ENCODE assay signal across 26 cellular contexts in the genomic region with DNA sequence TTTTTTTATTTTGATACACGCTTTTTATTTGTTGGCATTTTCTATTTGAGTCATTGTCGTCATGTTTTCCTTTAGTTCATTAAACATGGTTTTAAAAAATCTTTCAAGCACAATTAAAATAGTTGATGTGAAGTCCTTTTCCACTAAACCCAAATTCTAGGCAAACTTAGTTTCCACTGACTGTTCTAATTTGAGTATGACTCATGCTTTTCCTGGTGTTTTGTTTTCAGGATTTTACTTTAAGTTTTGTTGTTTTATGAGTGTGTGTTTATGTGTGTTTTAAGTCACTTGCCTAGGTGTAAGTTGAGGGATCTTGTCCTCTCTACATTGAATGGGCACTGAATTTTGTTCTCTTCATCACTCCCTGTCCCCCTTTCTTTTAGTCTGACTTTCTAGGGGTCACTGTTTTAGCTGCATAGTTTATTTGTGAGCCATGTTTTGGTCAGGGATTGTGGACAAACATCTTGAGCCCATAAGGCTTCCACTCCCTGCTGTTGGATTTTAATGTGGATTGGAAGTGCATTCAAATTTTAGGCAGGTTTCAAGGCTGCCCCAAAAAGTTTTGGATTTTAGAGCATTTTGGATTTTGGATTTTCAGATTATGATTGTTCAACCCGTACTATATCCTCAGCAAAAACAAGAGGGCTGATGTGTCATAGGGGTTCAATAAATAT.
DNase-seq lines count a peak whose midpoint lies in the region; ATAC-seq, FAIRE-seq and TF ChIP-seq lines count a peak whose summit lies in the region.
"Had no signal": no experiment of that assay in that cellular context is flagged by ENCODE, and none has a peak within 500 bp of the region (broad histone marks: within the 10 kb centered on the region; RNA-seq: fewer than 3 reads in every experiment).

No MANE protein-coding gene starts in this region.

- no peak overlapping the region; the same call in 1 of the 2 replicates for H3K4me3 Mint-ChIP-seq in HFFc6
- no peak overlapping the region for H3K4me3 Mint-ChIP-seq in activated T-helper 1 cell treated with anti-CD3 and anti-CD28 coated beads, Interleukin-12 subunit alpha, Interleukin-12 subunit beta, Interleukin-2, Interleukin-4 antibody, amounts not matched to agents 30 ng/mL and 10 ng/mL and 1 ng/mL, durations not matched to agents 14 hours and 24 hours and 36 hours
- H3K4me3 Mint-ChIP-seq: activated CD4-positive, alpha-beta T cell treated with anti-CD3 and anti-CD28 coated beads, Interleukin-2, amount 10 ng/mL, durations not matched to agents 7 days and 5 days; activated CD8-positive, alpha-beta memory T cell treated with anti-CD3 and anti-CD28 coated beads, Interleukin-2, amount 10 ng/mL, durations not matched to agents 7 days and 5 days; activated naive CD8-positive, alpha-beta T cell treated with anti-CD3 and anti-CD28 coated beads, Interleukin-2, amount 50 U/mL, for 24 hours; natural killer cell; T-helper 17 cell had no signal

- 84% methylated on average over 3 of the region's 3 CpGs for WGBS in GM12878 (ENCODE audit: insufficient coverage, insufficient replicate concordance, low lambda C conversion rate, missing lambda C conversion rate)

- no TSS peak for BruUV-seq in GM12878 (replicated peaks; lab: Mats Ljungman, UMichigan)

- H2AFZ ChIP-seq in GM12878 (ENCODE audit: control insufficient read depth, low read depth, low read length) = no peak overlapping the region

- H4K20me1 ChIP-seq in GM12878 (ENCODE audit: control insufficient read depth, insufficient read depth) = no peaks in the 10 kb centered on the region; the same call in 1 of the 2 replicates

- H3K9me3 Mint-ChIP-seq in HFFc6 = peaks cover 13% of the 10 kb centered on the region
- H3K9me3 Mint-ChIP-seq in activated T-helper 1 cell treated with anti-CD3 and anti-CD28 coated beads, Interleukin-12 subunit alpha, Interleukin-12 subunit beta, Interleukin-2, Interleukin-4 antibody, amounts not matched to agents 30 ng/mL and 10 ng/mL and 1 ng/mL, durations not matched to agents 14 hours and 24 hours and 36 hours = peaks cover 6% of the 10 kb centered on the region

- no peak for TF ChIP-seq EP300 in GM12878 (IDR thresholded peaks at IDR 0.05; ENCODE audit: borderline replicate concordance in 1 of 2, control insufficient read depth in 1 of 2, low read depth in 2 of 2, low read length in 2 of 2)

- H3K36me3 ChIP-seq in GM12878 (ENCODE audit: control insufficient read depth in 2 of 2, insufficient read depth in 2 of 2, low read length in 1 of 2) = no peaks in the 10 kb centered on the region
- H3K36me3 ChIP-seq: brain microvascular endothelial cell, colonic mucosa, upper lobe of left lung had no signal

- RAD21 ChIA-PET in GM12878 (lab: Charles Lee; ENCODE audit: unreplicated experiment) = no interaction called here

- peaks cover 12% of the 10 kb centered on the region; the same call in 1 of the 2 replicates for H3K4me1 ChIP-seq in GM12878 (ENCODE audit: control insufficient read depth, insufficient read depth, low read length)
- H3K4me1 ChIP-seq: colonic mucosa had no signal

- H3K4me2 ChIP-seq in GM12878 (ENCODE audit: control insufficient read depth, insufficient read depth) = no peak overlapping the region

- no peaks in the 10 kb centered on the region; the same call in 2 of the 3 replicates for H3K9me3 ChIP-seq in GM12878 (replicated peaks; ENCODE audit: control insufficient read depth, insufficient read depth, low read length)
- H3K9me3 ChIP-seq: colonic mucosa had no signal

- H3K27me3 Mint-ChIP-seq in HFFc6 (ENCODE audit: insufficient read depth) = no peaks in the 10 kb centered on the region
- no peaks in the 10 kb centered on the region for H3K27me3 Mint-ChIP-seq in activated T-helper 1 cell treated with anti-CD3 and anti-CD28 coated beads, Interleukin-12 subunit alpha, Interleukin-12 subunit beta, Interleukin-2, Interleukin-4 antibody, amounts not matched to agents 30 ng/mL and 10 ng/mL and 1 ng/mL, durations not matched to agents 14 hours and 24 hours and 36 hours (ENCODE audit: insufficient read depth)
- H3K27me3 Mint-ChIP-seq: activated CD4-positive, alpha-beta T cell treated with anti-CD3 and anti-CD28 coated beads, Interleukin-2, amount 10 ng/mL, durations not matched to agents 7 days and 5 days; activated CD8-positive, alpha-beta memory T cell treated with anti-CD3 and anti-CD28 coated beads, Interleukin-2, amount 10 ng/mL, durations not matched to agents 7 days and 5 days; activated naive CD8-positive, alpha-beta T cell treated with anti-CD3 and anti-CD28 coated beads, Interleukin-2, amount 50 U/mL, for 24 hours; T-helper 17 cell had no signal

- H3K36me3 Mint-ChIP-seq in HFFc6 (ENCODE audit: low read depth) = peaks cover 22% of the 10 kb centered on the region
- H3K36me3 Mint-ChIP-seq in activated T-helper 1 cell treated with anti-CD3 and anti-CD28 coated beads, Interleukin-12 subunit alpha, Interleukin-12 subunit beta, Interleukin-2, Interleukin-4 antibody, amounts not matched to agents 30 ng/mL and 10 ng/mL and 1 ng/mL, durations not matched to agents 14 hours and 24 hours and 36 hours (ENCODE audit: low read depth) = no peaks in the 10 kb centered on the region

- peak overlapping the region; percentile 39 for H3K27ac Mint-ChIP-seq in HFFc6
- H3K27ac Mint-ChIP-seq in activated T-helper 1 cell treated with anti-CD3 and anti-CD28 coated beads, Interleukin-12 subunit alpha, Interleukin-12 subunit beta, Interleukin-2, Interleukin-4 antibody, amounts not matched to agents 30 ng/mL and 10 ng/mL and 1 ng/mL, durations not matched to agents 14 hours and 24 hours and 36 hours = no peak overlapping the region
- H3K27ac Mint-ChIP-seq: activated CD8-positive, alpha-beta memory T cell treated with anti-CD3 and anti-CD28 coated beads, Interleukin-2, amount 10 ng/mL, durations not matched to agents 7 days and 5 days; activated naive CD8-positive, alpha-beta T cell treated with anti-CD3 and anti-CD28 coated beads, Interleukin-2, amount 50 U/mL, for 24 hours; activated T-helper 2 cell treated with anti-CD3 and anti-CD28 coated beads, Interferon-gamma antibody, Interleukin-2, Interleukin-4, amounts not matched to agents 10 μg/mL and 5 μg/mL and 100 μg/mL, durations not matched to agents 14 hours and 24 hours and 36 hours; T-helper 17 cell had no signal

- no peak for TF ChIP-seq RAD21 in GM12878 (IDR thresholded peaks at IDR 0.05; ENCODE audit: insufficient read depth, low read depth, low read length)

- peaks cover 71% of the 10 kb centered on the region for H3K79me2 ChIP-seq in GM12878 (ENCODE audit: control insufficient read depth, insufficient read depth, low read length)

- H3K4me3 ChIP-seq in GM12878 = no peak overlapping the region
- H3K4me3 ChIP-seq: colonic mucosa, upper lobe of left lung had no signal

- TF ChIP-seq CTCF in HFFc6 (IDR thresholded peaks at IDR 0.05) (no peak), GM12878 (IDR thresholded peaks at IDR 0.05 in 2 of 3, conservative IDR thresholded peaks at IDR 0.05 in 1 of 3; ENCODE audit: control insufficient read depth in 2 of 3, extremely low read depth in 1 of 3, insufficient read depth in 1 of 3, low read depth in 3 of 3, low read length in 3 of 3) (no peak)

- H3K27ac ChIP-seq in GM12878 (ENCODE audit: control insufficient read depth, insufficient read depth) = no peak overlapping the region
- H3K27ac ChIP-seq: brain microvascular endothelial cell, colonic mucosa, upper lobe of left lung had no signal

- DNase-seq in EH (ENCODE audit: low read depth) (peak; percentile 34), HFFc6 (peak; percentile 10), GM12878 (ENCODE audit: low read depth, low spot score) (no peak), lung microvascular endothelial cell (ENCODE audit: low read depth in 2 of 2) (peak; percentile 37 to 51), pons (ENCODE audit: low spot score) (no peak)
- no peak for DNase-seq in activated T-helper 1 cell treated with anti-CD3 and anti-CD28 coated beads, Interleukin-12 subunit alpha, Interleukin-12 subunit beta, Interleukin-2, Interleukin-4 antibody, amounts not matched to agents 30 ng/mL and 10 ng/mL and 1 ng/mL, durations not matched to agents 14 hours and 24 hours and 36 hours (ENCODE audit: low spot score)
- DNase-seq: activated CD4-positive, alpha-beta T cell treated with anti-CD3 and anti-CD28 coated beads, Interleukin-2, amount 10 ng/mL, durations not matched to agents 7 days and 5 days; activated CD8-positive, alpha-beta memory T cell treated with anti-CD3 and anti-CD28 coated beads, Interleukin-2, amount 10 ng/mL, durations not matched to agents 7 days and 5 days; activated naive CD8-positive, alpha-beta T cell treated with anti-CD3 and anti-CD28 coated beads, Interleukin-2, amount 50 U/mL, for 24 hours; brain microvascular endothelial cell; colonic mucosa; head of caudate nucleus; left colon; natural killer cell; NCI-H1417; NK-92 treated with Interleukin-12 subunit alpha and Interleukin-12 subunit beta, amount 100 ng/mL, for 24 hours; posterior cingulate gyrus; stimulated activated CD8-positive, alpha-beta memory T cell treated with anti-CD3 and anti-CD28 coated beads, Interleukin-4, amount 100 ng/mL, for 48 hours; T-helper 17 cell; upper lobe of left lung had no signal

- in situ Hi-C loops in GM12878 (cut with MboI) = no loop called here

- ATAC-seq in GM12878 = no peak; the same call in 2 of the 3 replicates
- no peak for ATAC-seq in GM21717 (IDR thresholded peaks at IDR 0.05; ENCODE audit: unreplicated experiment)
- ATAC-seq in HG02798 (IDR thresholded peaks at IDR 0.05; ENCODE audit: poor library complexity, unreplicated experiment) = no peak
- ATAC-seq: activated CD8-positive, alpha-beta memory T cell treated with anti-CD3 and anti-CD28 coated beads, Interleukin-2, amount 10 ng/mL, durations not matched to agents 7 days and 5 days; left colon; sciatic nerve; T-helper 17 cell had no signal

- H3K9ac ChIP-seq in GM12878 (ENCODE audit: control insufficient read depth, insufficient read depth, low read length) = no peak overlapping the region

- intact Hi-C loops in GM12878 (cut with micrococcal nuclease; ENCODE audit: unreplicated experiment) = no loop called here
- intact Hi-C loops in activated T-helper 1 cell treated with anti-CD3 and anti-CD28 coated beads, Interleukin-12 subunit alpha, Interleukin-12 subunit beta, Interleukin-2, Interleukin-4 antibody, amounts not matched to agents 30 ng/mL and 10 ng/mL and 1 ng/mL, durations not matched to agents 14 hours and 24 hours and 36 hours (cut with micrococcal nuclease) = no loop called here

- SMC1A ChIA-PET in GM12878 (lab: Charles Lee; ENCODE audit: uncharacterized antibody, unreplicated experiment) = interaction anchor here (1.0 to 2.0 kb wide), 6 partner anchors 11 to 38 kb away, joined by 3 to 7 read pairs (median 3); no protein-coding TSS in a partner anchor

- POLR2A ChIA-PET in GM12878 (lab: Charles Lee) = no interaction called here

- peaks cover 43% of the 10 kb centered on the region for H3K4me1 Mint-ChIP-seq in HFFc6 (ENCODE audit: low read depth)
- H3K4me1 Mint-ChIP-seq in activated T-helper 1 cell treated with anti-CD3 and anti-CD28 coated beads, Interleukin-12 subunit alpha, Interleukin-12 subunit beta, Interleukin-2, Interleukin-4 antibody, amounts not matched to agents 30 ng/mL and 10 ng/mL and 1 ng/mL, durations not matched to agents 14 hours and 24 hours and 36 hours (ENCODE audit: low read depth) = peaks cover 16% of the 10 kb centered on the region

- H3K27me3 ChIP-seq in GM12878 (replicated peaks in 1 of 2; ENCODE audit: control insufficient read depth in 2 of 2, insufficient read depth in 2 of 2, low read length in 1 of 2) = no peaks in the 10 kb centered on the region
- H3K27me3 ChIP-seq: brain microvascular endothelial cell, colonic mucosa, upper lobe of left lung had no signal

- no peak for TF ChIP-seq POLR2A in GM12878 (IDR thresholded peaks at IDR 0.05; ENCODE audit: low read depth, low read length)

- FAIRE-seq in GM12878 (lab: Jason Lieb, UNC) = no peak
- FAIRE-seq: D721Med, RCC 7860 had no signal

- CTCF ChIA-PET in GM12878 (lab: Yijun Ruan, JAX) = no interaction called here

Comparison
In these comparisons a context has a peak if more than half of its experiments do, and no peak if none do; other contexts are left out.
1. DNase-seq: peak in EH (single experiment), HFFc6 (single experiment) and lung microvascular endothelial cell (2 of 2); none in GM12878 (single experiment), activated T-helper 1 cell treated with anti-CD3 and anti-CD28 coated beads, Interleukin-12 subunit alpha, Interleukin-12 subunit beta, Interleukin-2, Interleukin-4 antibody, amounts not matched to agents 30 ng/mL and 10 ng/mL and 1 ng/mL, durations not matched to agents 14 hours and 24 hours and 36 hours (single experiment) and pons (single experiment).